11 cellular contexts compared by ENCODE assay signal in the genomic region with DNA sequence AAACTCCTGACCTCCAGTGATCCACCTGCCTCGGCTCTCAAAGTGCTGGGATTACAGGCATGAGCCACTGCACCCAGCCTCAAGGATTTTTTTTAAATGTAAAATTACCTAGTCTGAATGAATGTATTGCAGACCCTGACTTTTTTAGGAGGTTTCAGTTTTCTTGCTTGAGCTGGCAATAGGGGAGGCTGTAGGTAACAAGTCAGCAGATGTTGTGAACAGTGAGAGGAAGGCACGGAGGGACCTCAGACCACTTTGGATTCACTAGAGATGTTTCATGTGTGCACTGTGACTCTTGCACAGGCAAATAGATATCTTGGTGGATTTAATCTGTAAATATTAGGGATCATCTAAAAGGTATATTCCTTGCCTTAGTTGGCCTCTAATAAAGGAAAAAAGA. TPM values are rescaled to one million over a fixed set of nuclear protein-coding genes. Genes with fewer than 3 reads are reported as not detected.
DNase-seq lines count a peak whose midpoint lies in the region; ATAC-seq and TF ChIP-seq lines count a peak whose summit lies in the region.
"Had no signal": no experiment of that assay in that cellular context is flagged by ENCODE, and none has a peak within 500 bp of the region (broad histone marks: within the 10 kb centered on the region; RNA-seq: fewer than 3 reads in every experiment).

No MANE protein-coding gene starts in this region.

- H3K14ac ChIP-seq in H9 (ENCODE audit: insufficient read depth, low read length): no peak overlapping the region

- peak overlapping the region in 3 of 11 experiments; percentile 21 to 47 (median 46); a peak in 5 of 22 replicates for H3K27ac ChIP-seq in BLaER1 treated with 17β-estradiol and CSF1 and Interleukin-3, amounts not matched to agents 10 nM and 100 nM
- no peak overlapping the region for H3K27ac ChIP-seq in H9 (ENCODE audit: insufficient read length, low read depth, low read length)
- H3K27ac ChIP-seq: HL-60 had no signal

- H3K9ac ChIP-seq in BLaER1 treated with 17β-estradiol and CSF1 and Interleukin-3, amounts not matched to agents 10 nM and 100 nM: peak overlapping the region in 3 of 11 experiments; percentile 12 to 49 (median 19); a peak in 3 of 22 replicates
- no peak overlapping the region for H3K9ac ChIP-seq in H9 (ENCODE audit: extremely low read depth, insufficient read length, low read length)

- H3K23ac ChIP-seq in H9 (ENCODE audit: insufficient read length, low read depth, low read length): no peak overlapping the region

- H3K79me2 ChIP-seq in H9 (ENCODE audit: insufficient read depth, low read length): peaks cover 72% of the 10 kb centered on the region

- no peak overlapping the region for H2AFZ ChIP-seq in H9 (ENCODE audit: low read length)

- peaks cover 21 to 90% (median 57%) of the 10 kb centered on the region in 11 experiments; a peak in 21 of 22 replicates for H3K36me3 ChIP-seq in BLaER1 treated with 17β-estradiol and CSF1 and Interleukin-3, amounts not matched to agents 10 nM and 100 nM

- H2BK15ac ChIP-seq in H9 (ENCODE audit: low read depth, low read length): no peak overlapping the region

- H3K27ac Mint-ChIP-seq in H9: peak overlapping the region; percentile 3 to 71 (median 63); a peak in 3 of 7 replicates
- H3K27ac Mint-ChIP-seq in activated naive CD8-positive, alpha-beta T cell treated with anti-CD3 and anti-CD28 coated beads, Interleukin-2, amount 50 U/mL, for 24 hours: peak overlapping the region; percentile 69
- peak overlapping the region in 9 of 10 donors; percentile 42 to 100 (median 73) for H3K27ac Mint-ChIP-seq in naive thymus-derived CD8-positive, alpha-beta T cell

- peaks cover 92 to 100% (median 100%) of the 10 kb centered on the region in 11 experiments for H4K20me1 ChIP-seq in BLaER1 treated with 17β-estradiol and CSF1 and Interleukin-3, amounts not matched to agents 10 nM and 100 nM
- H4K20me1 ChIP-seq in H9 (ENCODE audit: control insufficient read depth, insufficient read depth, insufficient read length): no peaks in the 10 kb centered on the region

- no peak overlapping the region for H2BK5ac ChIP-seq in H9 (ENCODE audit: insufficient read length, low read length)

- peaks cover 17 to 28% (median 24%) of the 10 kb centered on the region in 3 experiments; a peak in 6 of 7 replicates for H3K36me3 Mint-ChIP-seq in H9 (ENCODE audit: insufficient read depth in 1 of 3, low read depth in 3 of 3)
- peaks cover 68% of the 10 kb centered on the region for H3K36me3 Mint-ChIP-seq in activated naive CD8-positive, alpha-beta T cell treated with anti-CD3 and anti-CD28 coated beads, Interleukin-2, amount 50 U/mL, for 24 hours (ENCODE audit: low read depth)
- peaks cover 0 to 38% (median 4%) of the 10 kb centered on the region in 3 donors for H3K36me3 Mint-ChIP-seq in naive thymus-derived CD8-positive, alpha-beta T cell

- TF ChIP-seq CTCF in H9 (conservative IDR thresholded peaks at IDR 0.05): no peak

- H4K5ac ChIP-seq in H9 (ENCODE audit: insufficient read length, low read depth, low read length): no peak overlapping the region

- no peak for DNase-seq in H9
- no peak for DNase-seq in activated naive CD8-positive, alpha-beta T cell treated with anti-CD3 and anti-CD28 coated beads, Interleukin-2, amount 50 U/mL, for 24 hours
- no peak for DNase-seq in naive thymus-derived CD8-positive, alpha-beta T cell
- no peak for DNase-seq in NCI-H345 (lab: John Stamatoyannopoulos, UW)
- DNase-seq in NCI-H446 treated with DMSO at 0.1 percent for 48 hours (lab: John Stamatoyannopoulos, UW): no peak
- DNase-seq in NCI-H774 (lab: John Stamatoyannopoulos, UW): no peak
- DNase-seq: NCI-H510A treated with DMSO at 0.1 percent for 48 hours, posterior cingulate gyrus had no signal

- H3K27me3 Mint-ChIP-seq in H9 (ENCODE audit: low read depth): no peaks in the 10 kb centered on the region
- no peaks in the 10 kb centered on the region for H3K27me3 Mint-ChIP-seq in activated naive CD8-positive, alpha-beta T cell treated with anti-CD3 and anti-CD28 coated beads, Interleukin-2, amount 50 U/mL, for 24 hours
- H3K27me3 Mint-ChIP-seq in naive thymus-derived CD8-positive, alpha-beta T cell: no peaks in the 10 kb centered on the region

- peak overlapping the region in 6 of 11 experiments; percentile 4 to 99 (median 48); a peak in 8 of 22 replicates for H3K4me2 ChIP-seq in BLaER1 treated with 17β-estradiol and CSF1 and Interleukin-3, amounts not matched to agents 10 nM and 100 nM
- peak overlapping the region; percentile 35 for H3K4me2 ChIP-seq in H9 (ENCODE audit: insufficient read depth, insufficient read length, low read length)

- peaks cover 4% of the 10 kb centered on the region for H3K23me2 ChIP-seq in H9 (ENCODE audit: insufficient read length, low read depth, low read length, poor library complexity, severe bottlenecking)

- H3K4me3 ChIP-seq in BLaER1 treated with 17β-estradiol and CSF1 and Interleukin-3, amounts not matched to agents 10 nM and 100 nM: no peak overlapping the region; a peak in 1 of 20 replicates

- H2BK120ac ChIP-seq in H9 (ENCODE audit: low read depth, low read length, poor library complexity, severe bottlenecking): no peak overlapping the region

- no peak overlapping the region for H4K91ac ChIP-seq in H9 (ENCODE audit: insufficient read length, low read depth, low read length)

- H3T11ph ChIP-seq in H9 (ENCODE audit: low read length): no peak overlapping the region

- no peak overlapping the region for H3K18ac ChIP-seq in H9 (ENCODE audit: insufficient read length, low read depth, low read length)

- no peak overlapping the region for H2BK20ac ChIP-seq in H9 (ENCODE audit: low read depth, low read length, poor library complexity, severe bottlenecking)

- no peak overlapping the region for H3K56ac ChIP-seq in H9 (ENCODE audit: insufficient read length, low read depth, low read length)

- peak overlapping the region; percentile 8 to 35; a peak in 2 of 5 replicates for H3K4me3 Mint-ChIP-seq in H9
- no peak overlapping the region for H3K4me3 Mint-ChIP-seq in activated naive CD8-positive, alpha-beta T cell treated with anti-CD3 and anti-CD28 coated beads, Interleukin-2, amount 50 U/mL, for 24 hours
- H3K4me3 Mint-ChIP-seq in naive thymus-derived CD8-positive, alpha-beta T cell: peak overlapping the region; percentile 23 to 73 (median 56)

- peaks cover 3% of the 10 kb centered on the region for H3K79me1 ChIP-seq in H9 (ENCODE audit: insufficient read depth, low read depth, low read length, poor library complexity, severe bottlenecking)

- no peak overlapping the region for H2BK12ac ChIP-seq in H9 (ENCODE audit: insufficient read length, low read depth, low read length)

- H3K4ac ChIP-seq in H9 (ENCODE audit: low read depth, low read length): no peak overlapping the region

- no peak overlapping the region for H4K8ac ChIP-seq in H9 (replicated peaks; ENCODE audit: insufficient read length, low read depth, low read length)

- H3K4me1 Mint-ChIP-seq in H9: peaks cover 76 to 81% of the 10 kb centered on the region in 2 experiments
- H3K4me1 Mint-ChIP-seq in activated naive CD8-positive, alpha-beta T cell treated with anti-CD3 and anti-CD28 coated beads, Interleukin-2, amount 50 U/mL, for 24 hours: peaks cover 98% of the 10 kb centered on the region
- H3K4me1 Mint-ChIP-seq in naive thymus-derived CD8-positive, alpha-beta T cell: peaks cover 52 to 98% (median 88%) of the 10 kb centered on the region in 4 donors

- no peaks in the 10 kb centered on the region for H3K9me3 Mint-ChIP-seq in H9
- no peaks in the 10 kb centered on the region for H3K9me3 Mint-ChIP-seq in activated naive CD8-positive, alpha-beta T cell treated with anti-CD3 and anti-CD28 coated beads, Interleukin-2, amount 50 U/mL, for 24 hours
- H3K9me3 Mint-ChIP-seq in naive thymus-derived CD8-positive, alpha-beta T cell: no peaks in the 10 kb centered on the region

- H3K4me1 ChIP-seq in BLaER1 treated with 17β-estradiol and CSF1 and Interleukin-3, amounts not matched to agents 10 nM and 100 nM: peaks cover 39 to 98% (median 56%) of the 10 kb centered on the region in 10 experiments
- H3K4me1 ChIP-seq in H9 (ENCODE audit: insufficient read depth, low read length): peaks cover 4% of the 10 kb centered on the region; the same call in 1 of the 2 replicates

- H3K27me3 ChIP-seq in BLaER1 treated with 17β-estradiol and CSF1 and Interleukin-3, amounts not matched to agents 10 nM and 100 nM: no peaks in the 10 kb centered on the region
- H3K27me3 ChIP-seq in H9 (ENCODE audit: insufficient read depth, low read length): no peaks in the 10 kb centered on the region

- no CpG with 5 or more reads among the region's 2 CpGs for WGBS in H9 (ENCODE audit: extremely low coverage, insufficient read length, low lambda C conversion rate)

- POLR2A ChIA-PET in naive thymus-derived CD8-positive, alpha-beta T cell (lab: Charles Lee): interaction anchor here (0.8 to 12.1 kb wide), 3 partner anchors 9 to 28 kb away, joined by 3 to 214 read pairs (median 5); a partner anchor contains a TSS

- no peak overlapping the region for H2AK5ac ChIP-seq in H9 (ENCODE audit: insufficient read length, low read length)

- H3K9me3 ChIP-seq in BLaER1 treated with 17β-estradiol and CSF1 and Interleukin-3, amounts not matched to agents 10 nM and 100 nM (replicated peaks in 1 of 11): no peaks in the 10 kb centered on the region; a peak in 1 of 22 replicates
- no peaks in the 10 kb centered on the region for H3K9me3 ChIP-seq in H9 (ENCODE audit: control insufficient read depth, low read depth, low read length)

- ATAC-seq in activated naive CD8-positive, alpha-beta T cell treated with anti-CD3 and anti-CD28 coated beads, Interleukin-2, amount 50 U/mL, for 24 hours: no peak
- ATAC-seq in naive thymus-derived CD8-positive, alpha-beta T cell: no peak
- ATAC-seq in GM21528 (IDR thresholded peaks at IDR 0.05; ENCODE audit: low FRiP score, unreplicated experiment): no peak

RNA-seq across cellular contexts. Expression of a gene that starts 6.4 kb away (rescaled TPM):
- total RNA-seq in H9 (2021): 206 and 207 TPM in 2 replicates
- 100 to 1,000 TPM; 149 to 166 TPM for total RNA-seq in naive thymus-derived CD8-positive, alpha-beta T cell
- polyA plus RNA-seq in naive thymus-derived CD8-positive, alpha-beta T cell: 100 to 1,000 TPM; 106 to 155 (median 128) TPM

RNA-seq across cellular contexts. Expression of a gene that starts 27.7 kb away (rescaled TPM):
- 36.0 and 38.9 TPM in 2 replicates for total RNA-seq in H9 (2021)
- 100 to 1,000 TPM; 198 to 212 TPM for total RNA-seq in naive thymus-derived CD8-positive, alpha-beta T cell
- 10 to 100 TPM; 15.7 to 70.4 (median 26.3) TPM for polyA plus RNA-seq in naive thymus-derived CD8-positive, alpha-beta T cell
